ENCODE assay signal across 9 cellular contexts in genomic region chr14:60647837-60648168, GRCh38. TPM values are rescaled to one million over a fixed set of nuclear protein-coding genes. Genes with fewer than 3 reads are reported as not detected.
DNase-seq lines count a peak whose midpoint lies in the region; ATAC-seq and TF ChIP-seq lines count a peak whose summit lies in the region.
"Had no signal": no experiment of that assay in that cellular context is flagged by ENCODE, and none has a peak within 500 bp of the region (broad histone marks: within the 10 kb centered on the region; RNA-seq: fewer than 3 reads in every experiment).

No MANE protein-coding gene starts in this region.

- DNase-seq in activated CD8-positive, alpha-beta memory T cell treated with anti-CD3 and anti-CD28 coated beads, Interleukin-2, amount 10 ng/mL, durations not matched to agents 7 days and 5 days, result no peak
- DNase-seq in activated CD8-positive, alpha-beta memory T cell treated with anti-CD3 and anti-CD28 coated beads, Interleukin-2, amount 50 U/mL, for 4 hours, result no peak
- no peak for DNase-seq in activated CD4-positive, alpha-beta memory T cell treated with anti-CD3 and anti-CD28 coated beads, Interleukin-2, amount 10 ng/mL, durations not matched to agents 7 days and 5 days
- DNase-seq in testis (no peak), left colon (no peak)

- no peaks in the 10 kb centered on the region for H3K9me3 ChIP-seq in iPS-18c (ENCODE audit: control insufficient read depth, insufficient read depth, low read length)
- no peaks in the 10 kb centered on the region for H3K9me3 ChIP-seq in testis

- no peaks in the 10 kb centered on the region for H3K9me3 Mint-ChIP-seq in activated CD8-positive, alpha-beta memory T cell treated with anti-CD3 and anti-CD28 coated beads, Interleukin-2, amount 10 ng/mL, durations not matched to agents 7 days and 5 days (ENCODE audit: low read depth)
- no peaks in the 10 kb centered on the region for H3K9me3 Mint-ChIP-seq in activated CD4-positive, alpha-beta memory T cell treated with anti-CD3 and anti-CD28 coated beads, Interleukin-2, amount 10 ng/mL, durations not matched to agents 7 days and 5 days

- H3K4me3 Mint-ChIP-seq in activated CD8-positive, alpha-beta memory T cell treated with anti-CD3 and anti-CD28 coated beads, Interleukin-2, amount 10 ng/mL, durations not matched to agents 7 days and 5 days, result peak overlapping the region; percentile 59
- H3K4me3 Mint-ChIP-seq in activated CD4-positive, alpha-beta memory T cell treated with anti-CD3 and anti-CD28 coated beads, Interleukin-2, amount 10 ng/mL, durations not matched to agents 7 days and 5 days, result peak overlapping the region; percentile 67

- 5 to 14% methylated on average over 18 to 19 of the region's 19 CpGs for WGBS in testis, 2 donors

- peaks cover 3% of the 10 kb centered on the region for H3K36me3 Mint-ChIP-seq in activated CD8-positive, alpha-beta memory T cell treated with anti-CD3 and anti-CD28 coated beads, Interleukin-2, amount 10 ng/mL, durations not matched to agents 7 days and 5 days
- peaks cover 14% of the 10 kb centered on the region for H3K36me3 Mint-ChIP-seq in activated CD4-positive, alpha-beta memory T cell treated with anti-CD3 and anti-CD28 coated beads, Interleukin-2, amount 10 ng/mL, durations not matched to agents 7 days and 5 days (ENCODE audit: low read depth)

- intact Hi-C loops in testis (cut with DNase I; ENCODE audit: low total_unique reads) (no loop called here), left colon (cut with DNase I, micrococcal nuclease) (no loop called here)

- TF ChIP-seq CTCF in testis (IDR thresholded peaks at IDR 0.05), result no peak

- H3K27ac Mint-ChIP-seq in activated CD8-positive, alpha-beta memory T cell treated with anti-CD3 and anti-CD28 coated beads, Interleukin-2, amount 10 ng/mL, durations not matched to agents 7 days and 5 days, result peak overlapping the region; percentile 40
- H3K27ac Mint-ChIP-seq in activated CD4-positive, alpha-beta memory T cell treated with anti-CD3 and anti-CD28 coated beads, Interleukin-2, amount 10 ng/mL, durations not matched to agents 7 days and 5 days, result no peak overlapping the region

- peak overlapping the region; percentile 55 for H3K4me3 ChIP-seq in iPS-18c (ENCODE audit: insufficient read depth, low read depth, low read length)
- H3K4me3 ChIP-seq in testis, result peak overlapping the region; percentile 36 to 58

- H3K4me1 ChIP-seq in testis, result peaks cover 12% of the 10 kb centered on the region

- CTCF ChIA-PET in activated CD8-positive, alpha-beta memory T cell treated with anti-CD3 and anti-CD28 coated beads, Interleukin-2, amount 10 ng/mL, durations not matched to agents 7 days and 5 days (lab: Charles Lee), result interaction anchor here (0.6 to 1.8 kb wide), 4 partner anchors 10 to 431 kb away, joined by 3 to 5 read pairs (median 4); no protein-coding TSS in a partner anchor
- CTCF ChIA-PET in activated CD4-positive, alpha-beta memory T cell treated with anti-CD3 and anti-CD28 coated beads, Interleukin-2, amount 10 ng/mL, durations not matched to agents 7 days and 5 days (lab: Charles Lee), result no interaction called here

- H3K27ac ChIP-seq in testis, result no peak overlapping the region

- peaks cover 94% of the 10 kb centered on the region for H3K27me3 Mint-ChIP-seq in activated CD8-positive, alpha-beta memory T cell treated with anti-CD3 and anti-CD28 coated beads, Interleukin-2, amount 10 ng/mL, durations not matched to agents 7 days and 5 days
- H3K27me3 Mint-ChIP-seq in activated CD4-positive, alpha-beta memory T cell treated with anti-CD3 and anti-CD28 coated beads, Interleukin-2, amount 10 ng/mL, durations not matched to agents 7 days and 5 days, result peaks cover 90% of the 10 kb centered on the region

- POLR2A ChIA-PET in activated CD4-positive, alpha-beta memory T cell treated with anti-CD3 and anti-CD28 coated beads, Interleukin-2, amount 10 ng/mL, durations not matched to agents 7 days and 5 days (lab: Charles Lee), result interaction anchor here (1.2 kb wide), 1 partner anchor 8 kb away, joined by 5 read pairs; no protein-coding TSS in a partner anchor

- TF ChIP-seq POLR2A in testis (IDR thresholded peaks at IDR 0.05), result no peak

- no peaks in the 10 kb centered on the region for H3K36me3 ChIP-seq in testis (ENCODE audit: low read depth, missing control alignments)

- H3K4me1 Mint-ChIP-seq in activated CD8-positive, alpha-beta memory T cell treated with anti-CD3 and anti-CD28 coated beads, Interleukin-2, amount 10 ng/mL, durations not matched to agents 7 days and 5 days, result peaks cover 58% of the 10 kb centered on the region
- peaks cover 72% of the 10 kb centered on the region for H3K4me1 Mint-ChIP-seq in activated CD4-positive, alpha-beta memory T cell treated with anti-CD3 and anti-CD28 coated beads, Interleukin-2, amount 10 ng/mL, durations not matched to agents 7 days and 5 days

- ATAC-seq in activated CD8-positive, alpha-beta memory T cell treated with anti-CD3 and anti-CD28 coated beads, Interleukin-2, amount 10 ng/mL, durations not matched to agents 7 days and 5 days, result no peak
- no peak for ATAC-seq in HG03469 (IDR thresholded peaks at IDR 0.05; ENCODE audit: unreplicated experiment)
- no peak for ATAC-seq in left colon
- ATAC-seq in GM21526 (IDR thresholded peaks at IDR 0.05; ENCODE audit: low FRiP score, unreplicated experiment), result no peak

- no peaks in the 10 kb centered on the region for H3K27me3 ChIP-seq in testis

RNA-seq across cellular contexts. Expression of gene SIX1, which starts 1.5 kb away (rescaled TPM):
- under 1 TPM; 0.47 to 0.89 TPM for total RNA-seq in activated CD8-positive, alpha-beta memory T cell treated with anti-CD3 and anti-CD28 coated beads, Interleukin-2, amount 10 ng/mL, durations not matched to agents 7 days and 5 days
- 1 to 10 TPM; 1.3 to 1.4 TPM for total RNA-seq in activated CD4-positive, alpha-beta memory T cell treated with anti-CD3 and anti-CD28 coated beads, Interleukin-2, amount 10 ng/mL, durations not matched to agents 7 days and 5 days
- 1 to 10 TPM; 8.7 to 9.0 TPM for total RNA-seq in testis
- polyA plus RNA-seq in testis (ENCODE audit: insufficient read depth, low read depth, low replicate concordance), result 3.0 TPM
- not detected for total RNA-seq in left colon
- total RNA-seq: mononuclear cell had no signal

Comparison
In these comparisons a context has a peak if more than half of its experiments do, and no peak if none do; other contexts are left out.
1. RNA of gene SIX1, which starts 1.5 kb away (total RNA-seq): 8.7 to 9.0 TPM in testis; 1.3 to 1.4 TPM in activated CD4-positive, alpha-beta memory T cell treated with anti-CD3 and anti-CD28 coated beads, Interleukin-2, amount 10 ng/mL, durations not matched to agents 7 days and 5 days, 0.47 to 0.89 TPM in activated CD8-positive, alpha-beta memory T cell treated with anti-CD3 and anti-CD28 coated beads, Interleukin-2, amount 10 ng/mL, durations not matched to agents 7 days and 5 days and not detected in left colon; every median in the first group is over 4 times any median in the second.